17 cellular contexts compared by ENCODE assay signal in the genomic region with DNA sequence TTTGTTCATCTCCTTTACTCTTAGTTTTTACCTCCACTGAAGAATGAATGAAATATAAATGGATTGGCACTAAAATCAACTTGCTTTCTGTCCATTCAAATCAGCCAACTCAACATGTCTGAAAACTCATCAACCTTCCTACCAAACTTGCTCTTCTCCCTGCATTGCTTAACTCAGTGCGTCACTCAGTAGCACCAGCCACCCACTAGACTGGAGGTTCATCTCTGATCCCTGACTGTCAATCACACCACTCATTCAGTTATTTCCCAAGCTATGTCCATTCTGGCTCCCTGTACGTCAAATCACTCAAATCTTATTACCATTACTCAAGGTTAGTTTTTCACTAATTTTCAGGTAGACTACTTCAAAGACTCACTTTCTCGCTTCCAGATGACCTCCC.
A peak's percentile ranks its signal among the peaks of the same experiment; 100 is the strongest.
DNase-seq lines count a peak whose midpoint lies in the region; ATAC-seq and TF ChIP-seq lines count a peak whose summit lies in the region.
"Had no signal": no experiment of that assay in that cellular context is flagged by ENCODE, and none has a peak within 500 bp of the region (broad histone marks: within the 10 kb centered on the region; RNA-seq: fewer than 3 reads in every experiment).

No MANE protein-coding gene starts in this region.

- H3K4me2 ChIP-seq in GM23338 = no peak overlapping the region

- no peaks in the 10 kb centered on the region for H3K79me2 ChIP-seq in GM23338 (replicated peaks; ENCODE audit: insufficient read depth)

- no peak overlapping the region for H3K4me3 Mint-ChIP-seq in GM23338
- H3K4me3 Mint-ChIP-seq in dendritic cell treated with granulocyte-macrophage colony-stimulating factor and Interleukin-4, amounts not matched to agents 40 ng/mL and 50 ng/mL, for 4 days = no peak overlapping the region
- no peak overlapping the region for H3K4me3 Mint-ChIP-seq in mesothelial cell of epicardium
- H3K4me3 Mint-ChIP-seq: B cell; CD4-positive, alpha-beta T cell; HFFc6; IgD-negative memory B cell had no signal

- no peak overlapping the region for H3K4me3 ChIP-seq in GM23338
- H3K4me3 ChIP-seq: BLaER1 treated with 17β-estradiol and CSF1 and Interleukin-3, amounts not matched to agents 10 nM and 100 nM had no signal

- no peaks in the 10 kb centered on the region for H3K9me2 ChIP-seq in GM23338 (ENCODE audit: insufficient read depth)

- H3K4me1 ChIP-seq in GM23338 (ENCODE audit: insufficient read depth) = no peaks in the 10 kb centered on the region
- H3K4me1 ChIP-seq: Caco-2 had no signal

- H4K20me1 ChIP-seq in GM23338 (replicated peaks; ENCODE audit: insufficient read depth) = no peaks in the 10 kb centered on the region
- H4K20me1 ChIP-seq: BLaER1 treated with 17β-estradiol and CSF1 and Interleukin-3, amounts not matched to agents 10 nM and 100 nM had no signal

- H3K36me3 Mint-ChIP-seq in GM23338 (ENCODE audit: low read depth) (0 out of 3 replicates have a peak, but pooled peaks cover 3% of the 10 kb centered on the region), mesothelial cell of epicardium (peaks cover 4% of the 10 kb centered on the region)
- H3K36me3 Mint-ChIP-seq in dendritic cell treated with granulocyte-macrophage colony-stimulating factor and Interleukin-4, amounts not matched to agents 40 ng/mL and 50 ng/mL, for 4 days (ENCODE audit: low read depth) = no peaks in the 10 kb centered on the region
- H3K36me3 Mint-ChIP-seq: IgD-negative memory B cell had no signal

- peaks cover 6% of the 10 kb centered on the region; the same call in 2 of the 3 replicates for H3K4me1 Mint-ChIP-seq in GM23338
- H3K4me1 Mint-ChIP-seq in dendritic cell treated with granulocyte-macrophage colony-stimulating factor and Interleukin-4, amounts not matched to agents 40 ng/mL and 50 ng/mL, for 4 days (ENCODE audit: low read depth) = peaks cover 73% of the 10 kb centered on the region
- H3K4me1 Mint-ChIP-seq in mesothelial cell of epicardium = peaks cover 5% of the 10 kb centered on the region
- H3K4me1 Mint-ChIP-seq: B cell, IgD-negative memory B cell had no signal

- H3K27ac Mint-ChIP-seq in GM23338 (no peak overlapping the region), mesothelial cell of epicardium (no peak overlapping the region)
- peak overlapping the region; percentile 87 for H3K27ac Mint-ChIP-seq in dendritic cell treated with granulocyte-macrophage colony-stimulating factor and Interleukin-4, amounts not matched to agents 40 ng/mL and 50 ng/mL, for 4 days
- H3K27ac Mint-ChIP-seq: B cell; CD4-positive, alpha-beta T cell; HFFc6; IgD-negative memory B cell had no signal

- no peaks in the 10 kb centered on the region for H3K36me3 ChIP-seq in GM23338 (ENCODE audit: insufficient read depth)
- H3K36me3 ChIP-seq: BLaER1 treated with 17β-estradiol and CSF1 and Interleukin-3, amounts not matched to agents 10 nM and 100 nM had no signal

- H3K27me3 ChIP-seq in GM23338 (ENCODE audit: insufficient read depth) = no peaks in the 10 kb centered on the region
- H3K27me3 ChIP-seq: BLaER1 treated with 17β-estradiol and CSF1 and Interleukin-3, amounts not matched to agents 10 nM and 100 nM had no signal

- no peak for DNase-seq in GM23338 (ENCODE audit: low spot score)
- peak; percentile 18 for DNase-seq in MV-4-11 (lab: John Stamatoyannopoulos, UW)
- DNase-seq in stimulated activated naive CD8-positive, alpha-beta T cell treated with anti-CD3 and anti-CD28 coated beads, Interleukin-15, Interleukin-2, amounts not matched to agents 100 U/mL and 50 U/mL, for 24 hours = no peak
- DNase-seq in mesothelial cell of epicardium (ENCODE audit: low spot score in 2 of 2, unreplicated experiment in 2 of 2) = no peak
- no peak for DNase-seq in activated T-cell treated with anti-CD3 and anti-CD28 coated beads, Interleukin-2, amount 50 U/mL, for 48 hours
- DNase-seq: Caco-2; CD4-positive, alpha-beta T cell; GOT3; H7; HFFc6 had no signal

- peak overlapping the region; percentile 6; the same call in 1 of the 2 replicates for H2AFZ ChIP-seq in GM23338

- no peaks in the 10 kb centered on the region for H3F3A ChIP-seq in GM23338 (replicated peaks; ENCODE audit: low read depth)

- ATAC-seq in GM23338 (no peak), GM19023 (IDR thresholded peaks at IDR 0.05; ENCODE audit: unreplicated experiment) (no peak)
- ATAC-seq in stimulated activated naive CD8-positive, alpha-beta T cell treated with anti-CD3 and anti-CD28 coated beads, Interleukin-15, Interleukin-2, amounts not matched to agents 100 U/mL and 50 U/mL, for 24 hours = no peak
- ATAC-seq: HCT116, HepG2 had no signal

- TF ChIP-seq CTCF in GM23338 (conservative IDR thresholded peaks at IDR 0.05; ENCODE audit: low read depth in 2 of 2) (no peak), mesothelial cell of epicardium (IDR thresholded peaks at IDR 0.05; ENCODE audit: unreplicated experiment) (no peak)

- no peak overlapping the region for H3K27ac ChIP-seq in GM23338 (ENCODE audit: low read depth)
- H3K27ac ChIP-seq: BLaER1 treated with 17β-estradiol and CSF1 and Interleukin-3, amounts not matched to agents 10 nM and 100 nM had no signal

- H3K27me3 Mint-ChIP-seq in GM23338 (ENCODE audit: insufficient read depth, low read depth, poor library complexity) = no peaks in the 10 kb centered on the region
- no peaks in the 10 kb centered on the region for H3K27me3 Mint-ChIP-seq in dendritic cell treated with granulocyte-macrophage colony-stimulating factor and Interleukin-4, amounts not matched to agents 40 ng/mL and 50 ng/mL, for 4 days
- H3K27me3 Mint-ChIP-seq in mesothelial cell of epicardium (ENCODE audit: low read depth) = no peaks in the 10 kb centered on the region
- H3K27me3 Mint-ChIP-seq: CD4-positive, alpha-beta T cell had no signal

- H3K9me3 Mint-ChIP-seq in GM23338 = peaks cover 14% of the 10 kb centered on the region; the same call in 2 of the 3 replicates
- H3K9me3 Mint-ChIP-seq in dendritic cell treated with granulocyte-macrophage colony-stimulating factor and Interleukin-4, amounts not matched to agents 40 ng/mL and 50 ng/mL, for 4 days = peaks cover 9% of the 10 kb centered on the region
- peaks cover 24% of the 10 kb centered on the region for H3K9me3 Mint-ChIP-seq in mesothelial cell of epicardium
- H3K9me3 Mint-ChIP-seq: HFFc6 had no signal

- intact Hi-C loops in dendritic cell treated with granulocyte-macrophage colony-stimulating factor and Interleukin-4, amounts not matched to agents 40 ng/mL and 50 ng/mL, for 4 days (cut with micrococcal nuclease) = no loop called here

TF ChIP-seq in GM23338, 12 proteins besides CTCF, POLR2A, EP300 and RAD21:
- TF ChIP-seq EZH2phosphoT487 (IDR thresholded peaks at IDR 0.05; ENCODE audit: unreplicated experiment) = no peak
- no peak for TF ChIP-seq ZNF331 (CRISPR knock-in tag; IDR thresholded peaks at IDR 0.05; ENCODE audit: low read depth)
- no peak for TF ChIP-seq ZNF114 (CRISPR knock-in tag; IDR thresholded peaks at IDR 0.05)
- TF ChIP-seq NANOG (IDR thresholded peaks at IDR 0.05; ENCODE audit: borderline replicate concordance) = no peak
